In the genomic region with DNA sequence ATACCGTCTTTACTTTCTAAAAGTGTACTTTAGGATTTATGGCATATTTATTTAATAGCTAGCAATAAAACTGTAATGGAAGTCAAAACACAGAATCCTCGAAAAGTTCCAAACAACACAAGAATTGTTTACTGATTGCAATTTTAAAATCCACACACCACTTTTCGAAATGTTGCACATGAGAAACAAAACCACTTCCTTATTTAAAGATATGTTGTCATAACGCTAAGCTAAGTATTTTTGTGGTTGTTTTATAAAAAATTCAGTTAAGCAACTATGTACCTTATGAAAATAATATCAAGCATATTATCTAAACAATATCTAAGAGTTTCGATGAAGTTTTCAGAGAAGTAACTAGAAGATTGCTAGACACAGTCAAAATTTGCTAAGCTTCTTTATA, we compare ENCODE assay signal across 18 cellular contexts. TPM values are rescaled to one million over a fixed set of nuclear protein-coding genes. Genes with fewer than 3 reads are reported as not detected.
"Had no signal": no experiment of that assay in that cellular context is flagged by ENCODE, and none has a peak within 500 bp of the region (broad histone marks: within the 10 kb centered on the region; RNA-seq: fewer than 3 reads in every experiment).

No MANE protein-coding gene starts in this region.

- H3K4me1 ChIP-seq: tibial artery had no signal

- H3K4me3 ChIP-seq: tibial artery had no signal

- H3K4me1 Mint-ChIP-seq: activated CD4-positive, alpha-beta T cell treated with anti-CD3 and anti-CD28 coated beads, Interleukin-2, amount 10 ng/mL, durations not matched to agents 7 days and 5 days; activated naive CD8-positive, alpha-beta T cell treated with anti-CD3 and anti-CD28 coated beads for 36 hours; memory B cell had no signal

- ATAC-seq: left ventricle myocardium superior; naive thymus-derived CD8-positive, alpha-beta T cell had no signal

- H3K36me3 ChIP-seq: tibial artery had no signal

- H3K27ac ChIP-seq: tibial artery had no signal

- H3K36me3 Mint-ChIP-seq: activated naive CD8-positive, alpha-beta T cell treated with anti-CD3 and anti-CD28 coated beads for 36 hours; naive thymus-derived CD8-positive, alpha-beta T cell had no signal

- H3K4me3 Mint-ChIP-seq: activated CD4-positive, alpha-beta T cell treated with anti-CD3 and anti-CD28 coated beads, Interleukin-2, amount 10 ng/mL, durations not matched to agents 7 days and 5 days; activated naive CD8-positive, alpha-beta T cell treated with anti-CD3 and anti-CD28 coated beads for 36 hours; activated T-helper 1 cell treated with anti-CD3 and anti-CD28 coated beads, Interleukin-12 subunit alpha, Interleukin-12 subunit beta, Interleukin-2, Interleukin-4 antibody, amounts not matched to agents 30 ng/mL and 10 ng/mL and 1 ng/mL, durations not matched to agents 14 hours and 24 hours and 36 hours; memory B cell; naive thymus-derived CD8-positive, alpha-beta T cell had no signal

- H3K27me3 Mint-ChIP-seq: activated naive CD8-positive, alpha-beta T cell treated with anti-CD3 and anti-CD28 coated beads for 36 hours had no signal

- DNase-seq: activated CD4-positive, alpha-beta T cell treated with anti-CD3 and anti-CD28 coated beads, Interleukin-2, amount 10 ng/mL, durations not matched to agents 7 days and 5 days; activated naive CD8-positive, alpha-beta T cell treated with anti-CD3 and anti-CD28 coated beads for 36 hours; aorta; effector memory CD4-positive, alpha-beta T cell; left ventricle myocardium superior; naive thymus-derived CD8-positive, alpha-beta T cell; nucleus accumbens; stimulated activated CD4-positive, alpha-beta T cell treated with anti-CD3 and anti-CD28 coated beads, Interleukin-4, amount 100 ng/mL, for 1 hour; stimulated activated naive CD4-positive, alpha-beta T cell; tibial artery had no signal

- H3K9me3 Mint-ChIP-seq: activated CD4-positive, alpha-beta T cell treated with anti-CD3 and anti-CD28 coated beads, Interleukin-2, amount 10 ng/mL, durations not matched to agents 7 days and 5 days; activated naive CD8-positive, alpha-beta T cell treated with anti-CD3 and anti-CD28 coated beads for 36 hours; activated T-helper 1 cell treated with anti-CD3 and anti-CD28 coated beads, Interleukin-12 subunit alpha, Interleukin-12 subunit beta, Interleukin-2, Interleukin-4 antibody, amounts not matched to agents 30 ng/mL and 10 ng/mL and 1 ng/mL, durations not matched to agents 14 hours and 24 hours and 36 hours had no signal

- H3K27ac Mint-ChIP-seq: activated CD4-positive, alpha-beta T cell treated with anti-CD3 and anti-CD28 coated beads, Interleukin-2, amount 10 ng/mL, durations not matched to agents 7 days and 5 days; activated naive CD8-positive, alpha-beta T cell treated with anti-CD3 and anti-CD28 coated beads for 36 hours; activated T-helper 1 cell treated with anti-CD3 and anti-CD28 coated beads, Interleukin-12 subunit alpha, Interleukin-12 subunit beta, Interleukin-2, Interleukin-4 antibody, amounts not matched to agents 30 ng/mL and 10 ng/mL and 1 ng/mL, durations not matched to agents 14 hours and 24 hours and 36 hours; memory B cell; naive thymus-derived CD8-positive, alpha-beta T cell had no signal

- H3K27me3 ChIP-seq: tibial artery had no signal

- H3K9me3 ChIP-seq: tibial artery had no signal

RNA-seq across cellular contexts. Expression of a gene that starts 0.3 kb away (rescaled TPM):
- total RNA-seq: activated CD4-positive, alpha-beta T cell treated with anti-CD3 and anti-CD28 coated beads, Interleukin-2, amount 10 ng/mL, durations not matched to agents 7 days and 5 days; activated CD8-positive, alpha-beta memory T cell treated with anti-CD3 and anti-CD28 coated beads for 36 hours; activated naive CD8-positive, alpha-beta T cell treated with anti-CD3 and anti-CD28 coated beads for 36 hours; activated T-helper 1 cell treated with anti-CD3 and anti-CD28 coated beads, Interleukin-12 subunit alpha, Interleukin-12 subunit beta, Interleukin-2, Interleukin-4 antibody, amounts not matched to agents 30 ng/mL and 10 ng/mL and 1 ng/mL, durations not matched to agents 14 hours and 24 hours and 36 hours; aorta; kidney epithelial cell; left ventricle myocardium superior; mucosa of gallbladder; naive thymus-derived CD8-positive, alpha-beta T cell; posterior vena cava; subcutaneous adipose tissue; T-helper 1 cell treated with Interleukin-12 subunit alpha and Interleukin-12 subunit beta and Interleukin-4 antibody, amounts not matched to agents 30 ng/mL and 1 ng/mL, for 36 hours had no signal
- polyA plus RNA-seq: naive thymus-derived CD8-positive, alpha-beta T cell had no signal
